24 cellular contexts compared by ENCODE assay signal in the genomic region with DNA sequence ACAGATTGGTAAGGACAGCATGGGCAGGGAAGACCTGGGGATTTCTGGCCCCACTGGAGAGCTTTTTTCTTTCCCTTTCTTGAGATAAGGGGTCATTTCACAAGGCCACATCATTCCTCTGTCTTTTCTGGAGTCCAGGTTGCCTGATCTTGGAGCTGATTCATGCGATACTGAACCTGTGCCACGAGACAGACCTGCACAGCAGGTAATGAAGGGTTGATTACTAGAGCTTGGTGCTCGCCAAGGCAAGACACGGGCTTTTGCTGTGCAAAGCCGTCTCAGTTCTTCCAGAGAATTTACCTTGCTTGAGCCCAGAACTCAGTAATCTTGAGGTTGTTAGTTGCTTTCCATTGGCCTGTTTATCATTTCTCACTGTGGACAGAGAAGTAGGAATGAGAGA. TPM values are rescaled to one million over a fixed set of nuclear protein-coding genes. Genes with fewer than 3 reads are reported as not detected.
DNase-seq lines count a peak whose midpoint lies in the region; ATAC-seq and TF ChIP-seq lines count a peak whose summit lies in the region.
"Had no signal": no experiment of that assay in that cellular context is flagged by ENCODE, and none has a peak within 500 bp of the region (broad histone marks: within the 10 kb centered on the region; RNA-seq: fewer than 3 reads in every experiment).

No MANE protein-coding gene starts in this region.

- no peaks in the 10 kb centered on the region for H3K27me3 Mint-ChIP-seq in HFFc6 (ENCODE audit: insufficient read depth)
- no peaks in the 10 kb centered on the region for H3K27me3 Mint-ChIP-seq in activated T-helper 17 cell treated with anti-CD3 and anti-CD28 coated beads, Interleukin-2, amount 50 U/mL, for 72 hours
- H3K27me3 Mint-ChIP-seq in chondrocyte (ENCODE audit: low read depth), result no peaks in the 10 kb centered on the region
- H3K27me3 Mint-ChIP-seq: CD4-positive, alpha-beta T cell had no signal

- H3K36me3 ChIP-seq in esophagus squamous epithelium, result peaks cover 17 to 100% (median 58%) of the 10 kb centered on the region in 3 donors
- peaks cover 0 to 100% (median 50%) of the 10 kb centered on the region in 9 donors for H3K36me3 ChIP-seq in heart right ventricle

- H3K27me3 ChIP-seq in esophagus squamous epithelium, result no peaks in the 10 kb centered on the region
- H3K27me3 ChIP-seq in heart right ventricle, result no peaks in the 10 kb centered on the region
- H3K27me3 ChIP-seq: BLaER1 treated with 17β-estradiol and CSF1 and Interleukin-3, amounts not matched to agents 10 nM and 100 nM had no signal

- WGBS in esophagus squamous epithelium, 2 donors, result 51 to 82% methylated on average over 4 to 5 of the region's 5 CpGs
- WGBS in heart right ventricle, 2 donors, result 94 to 97% methylated on average over 5 of the region's 5 CpGs

- no peak overlapping the region for H3K4me3 Mint-ChIP-seq in HFFc6
- no peak overlapping the region for H3K4me3 Mint-ChIP-seq in activated T-helper 17 cell treated with anti-CD3 and anti-CD28 coated beads, Interleukin-2, amount 50 U/mL, for 72 hours
- no peak overlapping the region for H3K4me3 Mint-ChIP-seq in chondrocyte (ENCODE audit: unreplicated experiment)
- H3K4me3 Mint-ChIP-seq: CD4-positive, alpha-beta T cell; H9 had no signal

- H3K9me3 ChIP-seq in esophagus squamous epithelium (no peaks in the 10 kb centered on the region), heart right ventricle (no peaks in the 10 kb centered on the region)
- H3K9me3 ChIP-seq: A549; BLaER1 treated with 17β-estradiol and CSF1 and Interleukin-3, amounts not matched to agents 10 nM and 100 nM had no signal

- ATAC-seq in activated T-helper 17 cell treated with anti-CD3 and anti-CD28 coated beads, Interleukin-2, amount 50 U/mL, for 72 hours (replicated peaks), result no peak
- ATAC-seq in HG03025 (IDR thresholded peaks at IDR 0.05; ENCODE audit: low FRiP score, unreplicated experiment), result no peak
- ATAC-seq in heart right ventricle, result no peak
- ATAC-seq: K562 had no signal

- H3K4me1 Mint-ChIP-seq in HFFc6 (ENCODE audit: low read depth), result peaks cover 22% of the 10 kb centered on the region
- no peaks in the 10 kb centered on the region for H3K4me1 Mint-ChIP-seq in activated T-helper 17 cell treated with anti-CD3 and anti-CD28 coated beads, Interleukin-2, amount 50 U/mL, for 72 hours
- peaks cover 17% of the 10 kb centered on the region for H3K4me1 Mint-ChIP-seq in chondrocyte (ENCODE audit: low read depth)
- H3K4me1 Mint-ChIP-seq: H9 had no signal

- H3K27ac ChIP-seq in esophagus squamous epithelium (peak overlapping the region in 3 of 4 donors; percentile 61 to 81 (median 77)), heart right ventricle (no peak overlapping the region)
- H3K27ac ChIP-seq: A549; BLaER1 treated with 17β-estradiol and CSF1 and Interleukin-3, amounts not matched to agents 10 nM and 100 nM; HL-60 had no signal

- peaks cover 0 to 28% (median 0%) of the 10 kb centered on the region in 3 donors for H3K4me1 ChIP-seq in esophagus squamous epithelium
- H3K4me1 ChIP-seq in heart right ventricle, result peaks cover 0 to 7% (median 0%) of the 10 kb centered on the region in 9 donors

- intact Hi-C loops in esophagus squamous epithelium (cut with DNase I) (no loop called here), heart right ventricle (cut with DNase I) (loop anchor here in 1 of 10 donors (10.0 kb wide), 1 partner anchor 392 kb away; no protein-coding TSS in a partner anchor)

- TF ChIP-seq POLR2A in esophagus squamous epithelium (IDR thresholded peaks at IDR 0.05), result no peak

- TF ChIP-seq CTCF in HFFc6 (IDR thresholded peaks at IDR 0.05) (no peak), chondrocyte (IDR thresholded peaks at IDR 0.05) (no peak), esophagus squamous epithelium (IDR thresholded peaks at IDR 0.05) (no peak), heart right ventricle (IDR thresholded peaks at IDR 0.05) (no peak)

- peak overlapping the region; percentile 73; the same call in 1 of the 2 replicates for H3K27ac Mint-ChIP-seq in HFFc6
- peak overlapping the region; percentile 11 for H3K27ac Mint-ChIP-seq in activated T-helper 17 cell treated with anti-CD3 and anti-CD28 coated beads, Interleukin-2, amount 50 U/mL, for 72 hours
- peak overlapping the region; percentile 80 for H3K27ac Mint-ChIP-seq in chondrocyte (ENCODE audit: unreplicated experiment)
- H3K27ac Mint-ChIP-seq: CD4-positive, alpha-beta T cell; H9 had no signal

- no peaks in the 10 kb centered on the region for H3K9me3 Mint-ChIP-seq in HFFc6
- no peaks in the 10 kb centered on the region for H3K9me3 Mint-ChIP-seq in activated T-helper 17 cell treated with anti-CD3 and anti-CD28 coated beads, Interleukin-2, amount 50 U/mL, for 72 hours
- no peaks in the 10 kb centered on the region for H3K9me3 Mint-ChIP-seq in chondrocyte (ENCODE audit: low read depth)
- H3K9me3 Mint-ChIP-seq: CD4-positive, alpha-beta T cell; H9 had no signal

- no peak overlapping the region for H3K4me3 ChIP-seq in esophagus squamous epithelium
- H3K4me3 ChIP-seq in heart right ventricle, result no peak overlapping the region
- H3K4me3 ChIP-seq: A549; BLaER1 treated with 17β-estradiol and CSF1 and Interleukin-3, amounts not matched to agents 10 nM and 100 nM; GM23248; K562 had no signal

- DNase-seq in HFFc6, result no peak
- no peak for DNase-seq in chondrocyte (ENCODE audit: low spot score)
- DNase-seq in esophagus squamous epithelium (lab: John Stamatoyannopoulos, UW), result no peak
- DNase-seq in heart right ventricle, result no peak
- DNase-seq in NCI-H2107 treated with DMSO at 0.1 percent for 48 hours (lab: John Stamatoyannopoulos, UW; ENCODE audit: unreplicated experiment), result no peak
- DNase-seq: AML-193; CD4-positive, alpha-beta T cell; H9; Kasumi-1; MV-4-11; NCI-H1105 treated with DMSO at 0.1 percent for 48 hours; NCI-H146; NCI-H2029; NCI-H446 treated with DMSO at 0.1 percent for 48 hours; NCI-H526 treated with DMSO at 0.1 percent for 48 hours; Right ventricle myocardium superior; RPMI8226 had no signal

- H3K36me3 Mint-ChIP-seq in HFFc6 (ENCODE audit: low read depth) (peaks cover 53% of the 10 kb centered on the region), chondrocyte (ENCODE audit: low read depth) (peaks cover 48% of the 10 kb centered on the region)
- H3K36me3 Mint-ChIP-seq in activated T-helper 17 cell treated with anti-CD3 and anti-CD28 coated beads, Interleukin-2, amount 50 U/mL, for 72 hours (ENCODE audit: low read depth), result peaks cover 93% of the 10 kb centered on the region

RNA-seq across cellular contexts. Expression of a gene that starts 39.2 kb away (rescaled TPM):
- 10 to 100 TPM; 42.1 to 58.2 (median 54.2) TPM for total RNA-seq in HFFc6 (2021; fragmentation: NEBNext Ultra II Directional; extraction: Animal tissue kit (Norgen Biotek cat#: 25700))
- 100 to 1,000 TPM; 110 to 115 TPM for total RNA-seq in activated T-helper 17 cell treated with anti-CD3 and anti-CD28 coated beads, Interleukin-2, amount 50 U/mL, for 72 hours
- total RNA-seq in chondrocyte (36.0 to 51.8 TPM (median 38.2 TPM) in 3 replicates), esophagus squamous epithelium (10 to 100 TPM; 61.0 to 78.6 (median 67.1) TPM), heart right ventricle (10 to 100 TPM; 16.1 to 27.3 (median 20.6) TPM)
- polyA plus RNA-seq in heart right ventricle, result 10 to 100 TPM; 12.7 to 20.6 TPM

RNA-seq across cellular contexts. Expression of a gene that starts 39.3 kb away (rescaled TPM):
- total RNA-seq in HFFc6 (2021; fragmentation: NEBNext Ultra II Directional; extraction: Animal tissue kit (Norgen Biotek cat#: 25700)), result 10 to 100 TPM; 27.8 to 34.4 (median 31.6) TPM
- 1 to 10 TPM; 5.3 to 8.5 TPM for total RNA-seq in activated T-helper 17 cell treated with anti-CD3 and anti-CD28 coated beads, Interleukin-2, amount 50 U/mL, for 72 hours
- total RNA-seq in chondrocyte (21.5 to 24.7 TPM (median 22.2 TPM) in 3 replicates), esophagus squamous epithelium (10 to 100 TPM; 12.8 to 21.2 (median 16.2) TPM), heart right ventricle (10 to 100 TPM in 3 of 10 donors, 1 to 10 TPM in 7; 6.0 to 12.0 (median 8.8) TPM)
- polyA plus RNA-seq in heart right ventricle, result 10 to 100 TPM in 1 of 2 donors, 1 to 10 TPM in 1; 5.0 to 14.2 TPM

RNA-seq across cellular contexts. Expression of a gene that starts 41.5 kb away (rescaled TPM):
- total RNA-seq in HFFc6 (2021; fragmentation: NEBNext Ultra II Directional; extraction: Animal tissue kit (Norgen Biotek cat#: 25700)), result 10 to 100 TPM; 38.1 to 56.1 (median 42.7) TPM
- 10 to 100 TPM; 57.7 to 76.0 TPM for total RNA-seq in activated T-helper 17 cell treated with anti-CD3 and anti-CD28 coated beads, Interleukin-2, amount 50 U/mL, for 72 hours
- total RNA-seq in chondrocyte (57.8 to 66.4 TPM (median 62.2 TPM) in 3 replicates), esophagus squamous epithelium (100 to 1,000 TPM in 2 of 4 donors, 10 to 100 TPM in 2; 70.3 to 169 (median 113) TPM), heart right ventricle (10 to 100 TPM; 25.2 to 40.5 (median 31.5) TPM)
- polyA plus RNA-seq in heart right ventricle, result 10 to 100 TPM; 34.1 to 51.3 TPM

RNA-seq across cellular contexts. Expression of a gene that starts 49.8 kb away (rescaled TPM):
- total RNA-seq in HFFc6 (2021; fragmentation: NEBNext Ultra II Directional; extraction: Animal tissue kit (Norgen Biotek cat#: 25700)), result 10 to 100 TPM; 20.2 to 30.2 (median 22.2) TPM
- 10 to 100 TPM; 23.8 to 35.0 TPM for total RNA-seq in activated T-helper 17 cell treated with anti-CD3 and anti-CD28 coated beads, Interleukin-2, amount 50 U/mL, for 72 hours
- total RNA-seq in chondrocyte, result 19.7 to 26.7 TPM (median 22.0 TPM) in 3 replicates
- 10 to 100 TPM; 27.5 to 49.3 (median 29.8) TPM for total RNA-seq in esophagus squamous epithelium
- 10 to 100 TPM; 30.4 to 46.0 (median 34.5) TPM for total RNA-seq in heart right ventricle
- 10 to 100 TPM; 39.6 to 44.4 TPM for polyA plus RNA-seq in heart right ventricle

Comparison
In these comparisons a context has a peak if more than half of its experiments do, and no peak if none do; other contexts are left out.
1. H3K27ac Mint-ChIP-seq: peak in every context shown above with its lines; median percentile 80 in chondrocyte; 73 in HFFc6; 11 in activated T-helper 17 cell treated with anti-CD3 and anti-CD28 coated beads, Interleukin-2, amount 50 U/mL, for 72 hours.
2. H3K27ac ChIP-seq: peak in esophagus squamous epithelium (3 of 4); none in heart right ventricle (0 of 10).